ENCODE assay signal across 22 cellular contexts in genomic region chr5:119897537-119898370, GRCh38.
"Had no signal": no experiment of that assay in that cellular context is flagged by ENCODE, and none has a peak within 500 bp of the region (broad histone marks: within the 10 kb centered on the region; RNA-seq: fewer than 3 reads in every experiment).

No MANE protein-coding gene starts in this region.

- H3K27ac ChIP-seq: adrenal gland, ascending aorta, heart right ventricle, lower lobe of right lung, sigmoid colon, thyroid gland had no signal

- H3K36me3 ChIP-seq: adrenal gland, ascending aorta, heart right ventricle, lower lobe of right lung, sigmoid colon, thyroid gland had no signal

- H3K27ac Mint-ChIP-seq: activated CD8-positive, alpha-beta T cell treated with anti-CD3 and anti-CD28 coated beads, Interleukin-2, amount 10 ng/mL, durations not matched to agents 7 days and 5 days; activated naive CD4-positive, alpha-beta T cell treated with anti-CD3 and anti-CD28 coated beads, Interleukin-2, amount 50 U/mL, for 72 hours; naive thymus-derived CD8-positive, alpha-beta T cell; progenitor cell of endocrine pancreas had no signal

- H3K27me3 Mint-ChIP-seq: naive thymus-derived CD8-positive, alpha-beta T cell; progenitor cell of endocrine pancreas had no signal

- H3K36me3 Mint-ChIP-seq: activated naive CD4-positive, alpha-beta T cell treated with anti-CD3 and anti-CD28 coated beads, Interleukin-2, amount 50 U/mL, for 72 hours; naive thymus-derived CD8-positive, alpha-beta T cell had no signal

- DNase-seq: activated CD4-positive, alpha-beta T cell treated with anti-CD3 and anti-CD28 coated beads for 1 hour; activated CD4-positive, alpha-beta T cell treated with anti-CD3 and anti-CD28 coated beads, Interleukin-2, amount 50 U/mL, for 1 hour; activated CD8-positive, alpha-beta T cell treated with anti-CD3 and anti-CD28 coated beads, Interleukin-2, amount 10 ng/mL, durations not matched to agents 7 days and 5 days; activated gamma-delta T cell treated with Interleukin-2 at 50 U/mL for 16 hours; activated T-cell treated with anti-CD3 and anti-CD28 coated beads, Interleukin-2, amount 50 U/mL, for 1 hour; adrenal gland; central memory CD4-positive, alpha-beta T cell; effector memory CD4-positive, alpha-beta T cell; heart right ventricle; lower lobe of right lung; naive thymus-derived CD8-positive, alpha-beta T cell; retina; sigmoid colon; stimulated activated CD4-positive, alpha-beta T cell treated with anti-CD3 and anti-CD28 coated beads, Interleukin-2, amount 100 ng/mL, for 48 hours; stimulated activated CD8-positive, alpha-beta memory T cell treated with anti-CD3 and anti-CD28 coated beads, Interleukin-4, amount 100 ng/mL, for 48 hours; stimulated activated naive CD8-positive, alpha-beta T cell treated with anti-CD3 and anti-CD28 coated beads, Interleukin-15, Interleukin-2, amounts not matched to agents 100 U/mL and 50 U/mL, for 24 hours; substantia nigra; thyroid gland had no signal

- H3K4me1 Mint-ChIP-seq: naive thymus-derived CD8-positive, alpha-beta T cell had no signal

- H3K27me3 ChIP-seq: adrenal gland, ascending aorta, heart right ventricle, sigmoid colon, thyroid gland had no signal

- ATAC-seq: activated CD8-positive, alpha-beta T cell treated with anti-CD3 and anti-CD28 coated beads, Interleukin-2, amount 10 ng/mL, durations not matched to agents 7 days and 5 days; activated naive CD4-positive, alpha-beta T cell treated with anti-CD3 and anti-CD28 coated beads, Interleukin-2, amount 50 U/mL, for 72 hours; esophagus mucosa; heart right ventricle; lower lobe of right lung; naive thymus-derived CD8-positive, alpha-beta T cell; stimulated activated naive CD8-positive, alpha-beta T cell treated with anti-CD3 and anti-CD28 coated beads, Interleukin-15, Interleukin-2, amounts not matched to agents 100 U/mL and 50 U/mL, for 24 hours had no signal

- H3K9me3 ChIP-seq: adrenal gland, ascending aorta, heart right ventricle, lower lobe of right lung, sigmoid colon, thyroid gland had no signal

- H3K4me3 ChIP-seq: adrenal gland, ascending aorta, heart right ventricle, lower lobe of right lung, sigmoid colon, thyroid gland had no signal

- H3K4me1 ChIP-seq: adrenal gland, ascending aorta, heart right ventricle, lower lobe of right lung, sigmoid colon, thyroid gland had no signal

- H3K4me3 Mint-ChIP-seq: activated CD8-positive, alpha-beta T cell treated with anti-CD3 and anti-CD28 coated beads, Interleukin-2, amount 10 ng/mL, durations not matched to agents 7 days and 5 days; naive thymus-derived CD8-positive, alpha-beta T cell had no signal
